1 cellular context compared by ENCODE assay signal in the genomic region with DNA sequence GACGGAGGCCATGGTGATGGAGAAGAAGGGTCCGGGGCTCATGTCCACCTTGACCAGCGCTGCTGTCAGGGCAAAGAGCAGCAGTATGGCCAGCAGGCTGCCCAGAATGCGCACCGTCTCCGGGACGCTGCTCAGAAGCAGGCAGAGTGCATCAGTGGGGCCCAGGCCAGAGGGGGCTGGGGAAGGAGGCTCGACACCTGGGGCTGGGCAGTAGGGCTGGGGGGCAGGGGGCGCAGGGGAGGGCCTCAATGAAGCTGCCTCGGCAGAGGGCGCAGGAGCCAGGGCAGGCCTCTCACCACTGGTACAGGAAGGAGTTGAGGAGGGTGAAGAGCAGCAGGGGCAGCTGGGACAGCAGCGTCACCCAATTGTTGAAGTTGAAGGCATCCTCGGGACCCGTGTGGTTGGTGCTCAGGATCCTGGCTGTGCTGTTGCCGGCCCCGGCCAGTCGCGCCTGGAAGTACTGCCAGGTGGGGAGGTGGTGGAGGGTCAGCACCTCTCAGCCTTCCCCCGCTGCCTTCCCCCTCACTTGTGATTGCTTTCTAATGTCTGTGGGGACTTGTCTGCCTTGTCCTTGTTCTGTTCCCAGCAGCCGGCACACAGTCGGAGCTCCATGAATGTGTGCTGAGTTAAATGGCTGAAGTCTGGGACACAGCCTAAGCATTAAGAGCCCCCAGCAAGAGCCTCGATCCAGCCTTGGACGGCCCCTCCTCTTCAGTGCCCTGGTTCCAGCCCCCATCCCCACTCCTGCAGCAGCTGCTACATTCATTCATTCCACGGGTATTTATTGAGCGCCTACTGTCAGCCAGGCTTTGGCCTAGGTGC.
TF ChIP-seq lines count a peak whose summit lies in the region.

No MANE protein-coding gene starts in this region.

TF ChIP-seq in GM23338, 12 proteins besides CTCF, POLR2A, EP300 and RAD21:
- TF ChIP-seq NANOG (IDR thresholded peaks at IDR 0.05; ENCODE audit: borderline replicate concordance) (no peak), STAT1 (IDR thresholded peaks at IDR 0.05; ENCODE audit: unreplicated experiment) (no peak), ZNF462 (CRISPR knock-in tag; IDR thresholded peaks at IDR 0.05) (no peak), ZNF114 (CRISPR knock-in tag; IDR thresholded peaks at IDR 0.05) (no peak), EZH2 (IDR thresholded peaks at IDR 0.05; ENCODE audit: low read depth, unreplicated experiment) (no peak)
- TF ChIP-seq, protein P1, sequence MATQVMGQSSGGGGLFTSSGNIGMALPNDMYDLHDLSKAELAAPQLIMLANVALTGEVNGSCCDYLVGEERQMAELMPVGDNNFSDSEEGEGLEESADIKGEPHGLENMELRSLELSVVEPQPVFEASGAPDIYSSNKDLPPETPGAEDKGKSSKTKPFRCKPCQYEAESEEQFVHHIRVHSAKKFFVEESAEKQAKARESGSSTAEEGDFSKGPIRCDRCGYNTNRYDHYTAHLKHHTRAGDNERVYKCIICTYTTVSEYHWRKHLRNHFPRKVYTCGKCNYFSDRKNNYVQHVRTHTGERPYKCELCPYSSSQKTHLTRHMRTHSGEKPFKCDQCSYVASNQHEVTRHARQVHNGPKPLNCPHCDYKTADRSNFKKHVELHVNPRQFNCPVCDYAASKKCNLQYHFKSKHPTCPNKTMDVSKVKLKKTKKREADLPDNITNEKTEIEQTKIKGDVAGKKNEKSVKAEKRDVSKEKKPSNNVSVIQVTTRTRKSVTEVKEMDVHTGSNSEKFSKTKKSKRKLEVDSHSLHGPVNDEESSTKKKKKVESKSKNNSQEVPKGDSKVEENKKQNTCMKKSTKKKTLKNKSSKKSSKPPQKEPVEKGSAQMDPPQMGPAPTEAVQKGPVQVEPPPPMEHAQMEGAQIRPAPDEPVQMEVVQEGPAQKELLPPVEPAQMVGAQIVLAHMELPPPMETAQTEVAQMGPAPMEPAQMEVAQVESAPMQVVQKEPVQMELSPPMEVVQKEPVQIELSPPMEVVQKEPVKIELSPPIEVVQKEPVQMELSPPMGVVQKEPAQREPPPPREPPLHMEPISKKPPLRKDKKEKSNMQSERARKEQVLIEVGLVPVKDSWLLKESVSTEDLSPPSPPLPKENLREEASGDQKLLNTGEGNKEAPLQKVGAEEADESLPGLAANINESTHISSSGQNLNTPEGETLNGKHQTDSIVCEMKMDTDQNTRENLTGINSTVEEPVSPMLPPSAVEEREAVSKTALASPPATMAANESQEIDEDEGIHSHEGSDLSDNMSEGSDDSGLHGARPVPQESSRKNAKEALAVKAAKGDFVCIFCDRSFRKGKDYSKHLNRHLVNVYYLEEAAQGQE (IDR thresholded peaks at IDR 0.05; ENCODE audit: unreplicated experiment): no peak
